ENCODE assay signal across 1 cellular context in the genomic region with DNA sequence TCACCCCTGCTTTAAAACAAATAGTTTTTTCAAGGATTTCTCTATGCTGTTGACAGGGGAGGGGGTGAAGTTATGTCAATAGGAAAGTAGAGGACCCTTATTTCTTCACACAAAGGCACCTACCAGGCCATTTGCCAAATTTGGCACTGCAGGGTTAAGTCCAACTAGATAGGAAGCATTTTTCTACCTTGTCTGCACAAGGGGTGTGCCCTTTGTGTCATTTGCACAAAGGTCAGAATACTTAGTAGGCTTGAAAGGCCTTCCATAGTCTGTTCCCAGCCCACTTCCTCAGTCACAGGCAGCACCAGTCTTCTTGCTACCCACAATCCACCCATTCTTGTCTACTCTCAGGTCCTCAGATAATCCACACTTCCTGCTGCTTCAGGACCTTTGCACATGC.
TF ChIP-seq lines count a peak whose summit lies in the region.

No MANE protein-coding gene starts in this region.

TF ChIP-seq in HepG2, 621 proteins besides CTCF, POLR2A, EP300 and RAD21 (continued from another document):
- TF ChIP-seq, protein P1, sequence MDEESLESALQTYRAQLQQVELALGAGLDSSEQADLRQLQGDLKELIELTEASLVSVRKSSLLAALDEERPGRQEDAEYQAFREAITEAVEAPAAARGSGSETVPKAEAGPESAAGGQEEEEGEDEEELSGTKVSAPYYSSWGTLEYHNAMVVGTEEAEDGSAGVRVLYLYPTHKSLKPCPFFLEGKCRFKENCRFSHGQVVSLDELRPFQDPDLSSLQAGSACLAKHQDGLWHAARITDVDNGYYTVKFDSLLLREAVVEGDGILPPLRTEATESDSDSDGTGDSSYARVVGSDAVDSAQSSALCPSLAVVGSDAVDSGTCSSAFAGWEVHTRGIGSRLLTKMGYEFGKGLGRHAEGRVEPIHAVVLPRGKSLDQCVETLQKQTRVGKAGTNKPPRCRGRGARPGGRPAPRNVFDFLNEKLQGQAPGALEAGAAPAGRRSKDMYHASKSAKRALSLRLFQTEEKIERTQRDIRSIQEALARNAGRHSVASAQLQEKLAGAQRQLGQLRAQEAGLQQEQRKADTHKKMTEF (CRISPR knock-in tag; IDR thresholded peaks at IDR 0.05), result no peak
- no peak for TF ChIP-seq ZNF768 (CRISPR knock-in tag; IDR thresholded peaks at IDR 0.05)
- 0 out of 2 replicates have a peak, but pooled peaks have one; percentile 19 for TF ChIP-seq NR2F6 (IDR thresholded peaks at IDR 0.05)
- TF ChIP-seq NR2F6 (CRISPR knock-in tag; IDR thresholded peaks at IDR 0.05), result no peak
- TF ChIP-seq NCOA1 (CRISPR knock-in tag; IDR thresholded peaks at IDR 0.05), result no peak
- TF ChIP-seq GTF3A (CRISPR knock-in tag; conservative IDR thresholded peaks at IDR 0.05), result no peak
- no peak for TF ChIP-seq ZBTB8A (CRISPR knock-in tag; IDR thresholded peaks at IDR 0.05; ENCODE audit: borderline replicate concordance, low read depth)
- no peak for TF ChIP-seq EZH2 (conservative IDR thresholded peaks at IDR 0.05; ENCODE audit: low read depth, low read length)
- TF ChIP-seq IRX3 (CRISPR knock-in tag; IDR thresholded peaks at IDR 0.05; ENCODE audit: borderline replicate concordance, low read depth), result no peak
- TF ChIP-seq TEAD2 (CRISPR knock-in tag; IDR thresholded peaks at IDR 0.05), result no peak
- TF ChIP-seq NFIC (IDR thresholded peaks at IDR 0.05; ENCODE audit: low read length), result no peak
